ENCODE assay signal across 7 cellular contexts in the genomic region with DNA sequence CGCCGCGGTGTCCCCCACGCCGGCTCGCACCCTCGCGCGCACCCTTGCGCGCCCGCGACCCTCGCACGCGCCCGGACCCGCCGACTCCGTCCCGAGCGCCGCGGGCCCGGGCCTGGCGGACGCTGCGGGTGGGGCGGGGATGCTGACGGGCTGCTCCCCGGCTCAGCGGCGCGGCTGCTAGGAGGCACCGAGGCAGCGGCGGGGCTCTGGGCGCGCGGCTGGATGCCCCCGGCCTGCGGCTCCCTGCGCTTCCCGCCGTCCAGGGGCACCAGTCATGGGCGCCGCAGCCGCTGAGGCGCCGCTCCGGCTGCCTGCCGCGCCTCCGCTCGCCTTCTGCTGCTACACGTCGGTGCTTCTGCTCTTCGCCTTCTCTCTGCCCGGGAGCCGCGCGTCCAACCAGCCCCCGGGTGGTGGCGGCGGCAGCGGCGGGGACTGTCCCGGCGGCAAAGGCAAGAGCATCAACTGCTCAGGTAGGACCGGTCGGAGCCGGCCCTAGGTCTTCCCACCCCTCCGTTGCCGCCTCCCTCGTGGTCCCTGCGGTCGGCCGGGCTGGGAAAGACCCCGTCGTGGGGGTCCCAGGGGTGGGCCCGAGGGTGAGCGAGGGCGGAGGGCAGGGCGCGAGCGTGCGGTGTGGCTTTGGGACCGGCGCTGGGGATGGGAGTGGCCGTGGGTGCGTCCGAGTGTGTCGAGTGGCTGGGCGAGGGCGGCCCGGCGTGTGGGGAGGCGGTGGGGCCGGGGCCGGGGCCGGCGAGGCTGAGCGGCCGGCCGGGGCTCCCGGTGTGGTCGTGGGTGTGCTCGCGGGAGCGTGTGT. TPM values are rescaled to one million over a fixed set of nuclear protein-coding genes. Genes with fewer than 3 reads are reported as not detected.
DNase-seq lines count a peak whose midpoint lies in the region; ATAC-seq, FAIRE-seq and TF ChIP-seq lines count a peak whose summit lies in the region.

No MANE protein-coding gene starts in this region.

- ATAC-seq in GM18498 (IDR thresholded peaks at IDR 0.05; ENCODE audit: unreplicated experiment) (peak; percentile 66), HCT116 (peak; percentile 77)

- TF ChIP-seq RAD21 in HCT116 (IDR thresholded peaks at IDR 0.05; ENCODE audit: low read depth): no peak

- peak overlapping the region; percentile 96 for H3K4me2 ChIP-seq in HCT116 (ENCODE audit: low read length)
- H3K4me2 ChIP-seq in endothelial cell of umbilical vein (ENCODE audit: insufficient read depth, low read length): peak overlapping the region; percentile 52

- H3K9me2 ChIP-seq in HCT116 (ENCODE audit: insufficient read depth): no peaks in the 10 kb centered on the region

- H3K4me3 ChIP-seq in HCT116 (replicated peaks in 1 of 2; ENCODE audit: low read depth in 1 of 2, low read length in 2 of 2): peak overlapping the region; percentile 61 to 73
- peak overlapping the region; percentile 49 to 85 (median 51) for H3K4me3 ChIP-seq in endothelial cell of umbilical vein (replicated peaks in 1 of 3; ENCODE audit: insufficient read depth in 1 of 3, low read depth in 1 of 3, low read length in 3 of 3)

- no TSS peak for BruUV-seq in HCT116 (replicated peaks; lab: Mats Ljungman, UMichigan)
- no TSS peak for BruUV-seq in endothelial cell of umbilical vein (replicated peaks; lab: Mats Ljungman, UMichigan)

- RAD21 ChIA-PET in HCT116 (lab: Charles Lee; ENCODE audit: low non-redundant PET in 1 of 2, low total read pairs in 2 of 2, uncharacterized antibody in 2 of 2, unreplicated experiment in 2 of 2): no interaction called here

- H3K27ac ChIP-seq in HCT116 (ENCODE audit: low read depth, low read length) (peak overlapping the region; percentile 20; the same call in 1 of the 2 replicates), endothelial cell of umbilical vein (ENCODE audit: insufficient read depth, low read depth, low read length) (no peak overlapping the region)

- FAIRE-seq in endothelial cell of umbilical vein (lab: Jason Lieb, UNC): no peak

- POLR2A ChIA-PET in HCT116 (lab: Charles Lee) (no interaction called here), endothelial cell of umbilical vein (lab: Charles Lee) (no interaction called here)
- POLR2A ChIA-PET in activated CD4-positive, alpha-beta memory T cell treated with anti-CD3 and anti-CD28 coated beads, Interleukin-2, amount 10 ng/mL, durations not matched to agents 7 days and 5 days (lab: Charles Lee): no interaction called here

- intact Hi-C loops in HCT116 (cut with micrococcal nuclease): no loop called here
- intact Hi-C loops in endothelial cell of umbilical vein (cut with micrococcal nuclease): loop anchor here (1.0 to 10.0 kb wide), 2 partner anchors 122 to 449 kb away; no protein-coding TSS in a partner anchor

- no peaks in the 10 kb centered on the region for H3K9me3 ChIP-seq in HCT116 (ENCODE audit: control insufficient read depth in 1 of 2, insufficient read depth in 1 of 2, low read depth in 1 of 2, low read length in 2 of 2)
- H3K9me3 ChIP-seq in endothelial cell of umbilical vein (replicated peaks; ENCODE audit: control insufficient read depth, insufficient read depth, low read length): no peaks in the 10 kb centered on the region

- peak overlapping the region; percentile 59 for H3K9ac ChIP-seq in HCT116 (ENCODE audit: low read length)
- peak overlapping the region; percentile 54 for H3K9ac ChIP-seq in endothelial cell of umbilical vein (replicated peaks; ENCODE audit: extremely low read depth, insufficient read depth, low read length)

- no peaks in the 10 kb centered on the region for H3K36me3 ChIP-seq in HCT116 (ENCODE audit: control insufficient read depth in 1 of 2, insufficient read depth in 2 of 2, low read length in 2 of 2)
- no peaks in the 10 kb centered on the region for H3K36me3 ChIP-seq in endothelial cell of umbilical vein (ENCODE audit: control insufficient read depth in 2 of 2, extremely low read depth in 1 of 2, insufficient read depth in 2 of 2, low read length in 2 of 2)

- dilution Hi-C loops in endothelial cell of umbilical vein (cut with MboI; ENCODE audit: extremely low pct_ligation_motif_present, low sequenced_read_pairs): no loop called here

- no peaks in the 10 kb centered on the region for H4K20me1 ChIP-seq in HCT116 (ENCODE audit: insufficient read depth)
- no peaks in the 10 kb centered on the region for H4K20me1 ChIP-seq in endothelial cell of umbilical vein (replicated peaks; ENCODE audit: control insufficient read depth, extremely low read depth, insufficient read depth, low read length)

- H3K9me3 Mint-ChIP-seq in activated CD4-positive, alpha-beta memory T cell treated with anti-CD3 and anti-CD28 coated beads, Interleukin-2, amount 10 ng/mL, durations not matched to agents 7 days and 5 days: no peaks in the 10 kb centered on the region
- no peaks in the 10 kb centered on the region for H3K9me3 Mint-ChIP-seq in type B pancreatic cell

- H3K4me3 Mint-ChIP-seq in activated CD4-positive, alpha-beta memory T cell treated with anti-CD3 and anti-CD28 coated beads, Interleukin-2, amount 10 ng/mL, durations not matched to agents 7 days and 5 days: peak overlapping the region; percentile 58
- peak overlapping the region; percentile 97 for H3K4me3 Mint-ChIP-seq in type B pancreatic cell

- H3K27me3 Mint-ChIP-seq in activated CD4-positive, alpha-beta memory T cell treated with anti-CD3 and anti-CD28 coated beads, Interleukin-2, amount 10 ng/mL, durations not matched to agents 7 days and 5 days: peaks cover 33% of the 10 kb centered on the region
- no peaks in the 10 kb centered on the region for H3K27me3 Mint-ChIP-seq in type B pancreatic cell

- H3K4me1 Mint-ChIP-seq in activated CD4-positive, alpha-beta memory T cell treated with anti-CD3 and anti-CD28 coated beads, Interleukin-2, amount 10 ng/mL, durations not matched to agents 7 days and 5 days: peaks cover 5% of the 10 kb centered on the region
- peaks cover 31% of the 10 kb centered on the region for H3K4me1 Mint-ChIP-seq in type B pancreatic cell (ENCODE audit: unreplicated experiment)

- no peak overlapping the region for H3K27ac Mint-ChIP-seq in activated CD4-positive, alpha-beta memory T cell treated with anti-CD3 and anti-CD28 coated beads, Interleukin-2, amount 10 ng/mL, durations not matched to agents 7 days and 5 days
- H3K27ac Mint-ChIP-seq in type B pancreatic cell: peak overlapping the region; percentile 81

- H3K79me2 ChIP-seq in HCT116 (ENCODE audit: insufficient read depth, low read length) (no peaks in the 10 kb centered on the region), endothelial cell of umbilical vein (ENCODE audit: control insufficient read depth, insufficient read depth, low read length) (no peaks in the 10 kb centered on the region)

- TF ChIP-seq CTCF in HCT116 (IDR thresholded peaks at IDR 0.05 in 2 of 3, conservative IDR thresholded peaks at IDR 0.05 in 1 of 3; ENCODE audit: borderline replicate concordance in 1 of 3, insufficient read depth in 1 of 3, low read depth in 2 of 3, low read length in 2 of 3) (no peak), endothelial cell of umbilical vein (IDR thresholded peaks at IDR 0.05; ENCODE audit: extremely low read depth in 1 of 2, insufficient read depth in 1 of 2, low read depth in 1 of 2, low read length in 2 of 2) (no peak), type B pancreatic cell (conservative IDR thresholded peaks at IDR 0.05) (no peak)

- DNase-seq in HCT116 (ENCODE audit: low read depth, low spot score) (no peak), NAMALWA (ENCODE audit: low spot score) (peak; percentile 51), endothelial cell of umbilical vein (ENCODE audit: low read depth, low spot score) (peak; percentile 48), myocyte (ENCODE audit: low read depth) (peak; percentile 32), type B pancreatic cell (ENCODE audit: extremely low spot score, unreplicated experiment) (peak; percentile 74)
- peak; percentile 35 for DNase-seq in activated CD4-positive, alpha-beta memory T cell treated with anti-CD3 and anti-CD28 coated beads, Interleukin-2, amount 10 ng/mL, durations not matched to agents 7 days and 5 days

- no peaks in the 10 kb centered on the region for H3K36me3 Mint-ChIP-seq in activated CD4-positive, alpha-beta memory T cell treated with anti-CD3 and anti-CD28 coated beads, Interleukin-2, amount 10 ng/mL, durations not matched to agents 7 days and 5 days (ENCODE audit: low read depth)
- peaks cover 3% of the 10 kb centered on the region for H3K36me3 Mint-ChIP-seq in type B pancreatic cell

- H3K4me1 ChIP-seq in HCT116 (ENCODE audit: control insufficient read depth in 1 of 2, insufficient read depth in 2 of 2, low read length in 2 of 2): peaks cover 3 to 12% of the 10 kb centered on the region in 2 experiments; a peak in 2 of 4 replicates
- peaks cover 3% of the 10 kb centered on the region for H3K4me1 ChIP-seq in endothelial cell of umbilical vein (ENCODE audit: control insufficient read depth, extremely low read depth, insufficient read depth, low read length)

- no peaks in the 10 kb centered on the region for H3K9me1 ChIP-seq in endothelial cell of umbilical vein (replicated peaks; ENCODE audit: control insufficient read depth, extremely low read depth, insufficient read depth, low read length)

- H2AFZ ChIP-seq in HCT116 (ENCODE audit: low read depth, low read length, poor library complexity, severe bottlenecking) (no peak overlapping the region), endothelial cell of umbilical vein (ENCODE audit: low read depth, low read length) (peak overlapping the region; percentile 97)

- CTCF ChIA-PET in HCT116 (lab: Charles Lee): interaction anchor here (0.6 to 1.0 kb wide), 2 partner anchors 36 to 149 kb away, joined by 3 read pairs; no protein-coding TSS in a partner anchor
- CTCF ChIA-PET in activated CD4-positive, alpha-beta memory T cell treated with anti-CD3 and anti-CD28 coated beads, Interleukin-2, amount 10 ng/mL, durations not matched to agents 7 days and 5 days (lab: Charles Lee): interaction anchor here (1.1 kb wide), 1 partner anchor 126 kb away, joined by 3 read pairs; no protein-coding TSS in a partner anchor
- CTCF ChIA-PET in endothelial cell of umbilical vein (lab: Charles Lee): interaction anchor here (0.6 to 1.2 kb wide), 12 partner anchors 22 to 149 kb away, joined by 3 to 4 read pairs (median 3); a partner anchor contains a TSS

- TF ChIP-seq POLR2A in HCT116 (IDR thresholded peaks at IDR 0.05; ENCODE audit: borderline replicate concordance, extremely low read depth, insufficient read depth, insufficient read length) (no peak), endothelial cell of umbilical vein (IDR thresholded peaks at IDR 0.05; ENCODE audit: low read depth, low read length) (no peak)

- H3K27me3 ChIP-seq in HCT116 (ENCODE audit: insufficient read depth, low read length): no peaks in the 10 kb centered on the region
- H3K27me3 ChIP-seq in endothelial cell of umbilical vein (ENCODE audit: control insufficient read depth in 2 of 2, insufficient read depth in 2 of 2, low read length in 2 of 2): no peaks in the 10 kb centered on the region

RNA-seq across cellular contexts. Expression of a gene that starts 0.5 kb away (rescaled TPM):
- 3.3 TPM for total RNA-seq in HCT116 (2021; ENCODE audit: unreplicated experiment)
- 0.66 and 0.77 TPM in 2 replicates for polyA plus RNA-seq in HCT116 (2012)
- total RNA-seq in activated CD4-positive, alpha-beta memory T cell treated with anti-CD3 and anti-CD28 coated beads, Interleukin-2, amount 10 ng/mL, durations not matched to agents 7 days and 5 days: under 1 TPM in 1 of 2 experiments, not detected in 1; 0.18 TPM
- total RNA-seq in endothelial cell of umbilical vein: 9.8 and 14.6 TPM in 2 replicates
- polyA plus RNA-seq in endothelial cell of umbilical vein: 3.0 and 3.2 TPM in 2 replicates
- 1.4 and 1.6 TPM in 2 replicates for polyA plus RNA-seq in endothelial cell of umbilical vein (2011; cell fraction: cytosol; rRNA removed)
- 0.84 and 1.5 TPM in 2 replicates for polyA plus RNA-seq in endothelial cell of umbilical vein (2011; cell fraction: nucleus; rRNA removed)
- polyA plus RNA-seq in endothelial cell of umbilical vein (2012): 2.0 and 5.8 TPM in 2 replicates
- polyA minus RNA-seq in endothelial cell of umbilical vein: 1.5 and 2.2 TPM in 2 replicates
- polyA minus RNA-seq in endothelial cell of umbilical vein (2011; cell fraction: cytosol; rRNA and poly(A)+ RNA removed): 0.31 TPM
- polyA minus RNA-seq in endothelial cell of umbilical vein (2011; cell fraction: nucleus; rRNA and poly(A)+ RNA removed): 1.3 and 3.4 TPM in 2 replicates
- total RNA-seq in myocyte: 5.6 and 8.0 TPM in 2 replicates
- 1.1 TPM for polyA plus RNA-seq in myocyte (2012)
- 9.5 and 30.5 TPM in 2 replicates for total RNA-seq in type B pancreatic cell (ENCODE audit: low replicate concordance)

RNA-seq across cellular contexts. Expression of a gene that starts 46.5 kb away (rescaled TPM):
- total RNA-seq in HCT116 (2021; ENCODE audit: unreplicated experiment) (31.3 TPM), endothelial cell of umbilical vein (82.7 and 88.5 TPM in 2 replicates), myocyte (51.6 and 64.7 TPM in 2 replicates), type B pancreatic cell (ENCODE audit: low replicate concordance) (26.4 and 35.5 TPM in 2 replicates)
- polyA plus RNA-seq in HCT116 (2012): 13.3 and 18.0 TPM in 2 replicates
- total RNA-seq in activated CD4-positive, alpha-beta memory T cell treated with anti-CD3 and anti-CD28 coated beads, Interleukin-2, amount 10 ng/mL, durations not matched to agents 7 days and 5 days: 10 to 100 TPM; 17.1 to 18.2 TPM
- polyA plus RNA-seq in endothelial cell of umbilical vein: 21.8 and 31.3 TPM in 2 replicates
- 44.4 and 50.1 TPM in 2 replicates for polyA plus RNA-seq in endothelial cell of umbilical vein (2011; cell fraction: cytosol; rRNA removed)
- 30.5 and 43.8 TPM in 2 replicates for polyA plus RNA-seq in endothelial cell of umbilical vein (2011; cell fraction: nucleus; rRNA removed)
- 68.1 and 84.6 TPM in 2 replicates for polyA plus RNA-seq in endothelial cell of umbilical vein (2012)
- polyA minus RNA-seq in endothelial cell of umbilical vein: 24.5 and 29.6 TPM in 2 replicates
- polyA minus RNA-seq in endothelial cell of umbilical vein (2011; cell fraction: cytosol; rRNA and poly(A)+ RNA removed): 11.9 TPM
- 16.8 and 22.3 TPM in 2 replicates for polyA minus RNA-seq in endothelial cell of umbilical vein (2011; cell fraction: nucleus; rRNA and poly(A)+ RNA removed)
- polyA plus RNA-seq in myocyte (2012): 38.6 TPM
